Comparison of ENCODE assay signal across 11 cellular contexts in genomic region chr22:19740586-19740985, GRCh38. TPM values are rescaled to one million over a fixed set of nuclear protein-coding genes. Genes with fewer than 3 reads are reported as not detected.
"Had no signal": no experiment of that assay in that cellular context is flagged by ENCODE, and none has a peak within 500 bp of the region (broad histone marks: within the 10 kb centered on the region; RNA-seq: fewer than 3 reads in every experiment).

No MANE protein-coding gene starts in this region.

- H3K36me3 ChIP-seq: HAP-1 had no signal

- H3K9me3 ChIP-seq: HAP-1 had no signal

- H3K4me3 ChIP-seq: GM23248, GM23338, HAP-1 had no signal

- FAIRE-seq: H54 had no signal

- H2AFZ ChIP-seq: GM23248, GM23338 had no signal

- ATAC-seq: GM23338, HCT116 had no signal

- H3K4me2 ChIP-seq: GM23338 had no signal

- H3K27ac ChIP-seq: GM23248 had no signal

- H3K9ac ChIP-seq: GM23248 had no signal

- H3K4me1 ChIP-seq: HAP-1 had no signal

- DNase-seq: GM23248, GOT3, H7, H9, HCEC 1CT, HFFc6 had no signal

RNA-seq across cellular contexts. Expression of gene TBX1, which starts 20.0 kb away (rescaled TPM):
- total RNA-seq: H4 had no signal
